Comparison of ENCODE assay signal across 8 cellular contexts in genomic region chr17:1683489-1683888, GRCh38.
A peak's percentile ranks its signal among the peaks of the same experiment; 100 is the strongest.
DNase-seq lines count a peak whose midpoint lies in the region; ATAC-seq and TF ChIP-seq lines count a peak whose summit lies in the region.

No MANE protein-coding gene starts in this region.

- ATAC-seq in HG02970 (IDR thresholded peaks at IDR 0.05; ENCODE audit: low FRiP score, unreplicated experiment): no peak
- ATAC-seq in HG03196 (IDR thresholded peaks at IDR 0.05; ENCODE audit: unreplicated experiment): no peak

- H3K27ac ChIP-seq in KOPT-K1 (ENCODE audit: low read depth, low read length, poor library complexity, severe bottlenecking): peak overlapping the region; percentile 91
- no peak overlapping the region for H3K27ac ChIP-seq in brain microvascular endothelial cell

- no peaks in the 10 kb centered on the region for H3K27me3 ChIP-seq in brain microvascular endothelial cell (replicated peaks)
- H3K27me3 ChIP-seq in mucosa of stomach (ENCODE audit: control insufficient read depth, insufficient read depth, low read length): no peaks in the 10 kb centered on the region

- H3K9me3 ChIP-seq in KOPT-K1 (ENCODE audit: insufficient read depth, low read length, poor library complexity, severe bottlenecking) (no peaks in the 10 kb centered on the region), mucosa of stomach (ENCODE audit: control insufficient read depth, low read length) (no peaks in the 10 kb centered on the region)

- H3K9ac ChIP-seq in mucosa of stomach (ENCODE audit: low read length): peak overlapping the region; percentile 93

- H3K36me3 ChIP-seq in KOPT-K1 (ENCODE audit: insufficient read depth, low read length) (peaks cover 52% of the 10 kb centered on the region), brain microvascular endothelial cell (replicated peaks) (peaks cover 41% of the 10 kb centered on the region), mucosa of stomach (ENCODE audit: control insufficient read depth, insufficient read depth, low read length) (peaks cover 31% of the 10 kb centered on the region)

- peak overlapping the region; percentile 61 for H3K4me3 ChIP-seq in AG09309 (ENCODE audit: control insufficient read depth, low read depth, low read length)
- peak overlapping the region; percentile 90 for H3K4me3 ChIP-seq in brain microvascular endothelial cell (ENCODE audit: low read depth, low read length)
- peak overlapping the region; percentile 27 for H3K4me3 ChIP-seq in mucosa of stomach (ENCODE audit: low read length)

- peaks cover 7% of the 10 kb centered on the region for H3K4me1 ChIP-seq in mucosa of stomach (ENCODE audit: control insufficient read depth, insufficient read depth, low read length)

- TF ChIP-seq CTCF in AG09309 (IDR thresholded peaks at IDR 0.05; ENCODE audit: control insufficient read depth, insufficient read depth, low read depth, low read length, missing control alignments) (no peak), brain microvascular endothelial cell (IDR thresholded peaks at IDR 0.05; ENCODE audit: low read depth, low read length, missing control alignments) (no peak)

- DNase-seq in AG09309 (ENCODE audit: low read depth) (no peak), brain microvascular endothelial cell (no peak), epidermal melanocyte (ENCODE audit: insufficient read length, low spot score) (no peak), D341Med (ENCODE audit: low spot score) (no peak)

- in situ Hi-C loops in brain microvascular endothelial cell (cut with HindIII; ENCODE audit: low pct_ligation_motif_present, low sequenced_read_pairs): no loop called here

Comparison
In these comparisons a context has a peak if more than half of its experiments do, and no peak if none do; other contexts are left out.
1. H3K4me3 ChIP-seq: peak in every context shown above with its lines; median percentile 90 in brain microvascular endothelial cell; 61 in AG09309; 27 in mucosa of stomach.